Comparison of ENCODE assay signal across 20 cellular contexts in the genomic region with DNA sequence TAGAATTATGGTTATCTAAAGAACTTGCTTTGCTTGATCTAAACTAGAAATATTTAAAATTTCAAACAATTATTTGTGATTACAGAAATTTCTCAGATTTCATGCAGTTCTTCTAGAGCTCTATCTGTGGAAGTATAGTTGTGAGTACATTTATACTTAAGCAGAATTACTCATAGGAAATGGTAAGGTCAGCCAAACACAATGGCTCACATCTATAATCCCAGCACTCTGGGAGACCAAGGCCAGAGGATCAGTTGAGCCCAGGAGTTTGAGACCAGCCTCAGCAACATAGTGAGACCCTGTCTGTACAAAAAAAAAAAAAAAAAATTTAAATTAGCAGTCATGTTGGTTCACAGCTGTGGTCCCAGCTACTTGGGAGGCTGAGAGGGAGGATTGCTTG.
"Had no signal": no experiment of that assay in that cellular context is flagged by ENCODE, and none has a peak within 500 bp of the region (broad histone marks: within the 10 kb centered on the region; RNA-seq: fewer than 3 reads in every experiment).

No MANE protein-coding gene starts in this region.

- H3K27ac Mint-ChIP-seq: activated CD4-positive, alpha-beta T cell treated with anti-CD3 and anti-CD28 coated beads for 36 hours; activated CD8-positive, alpha-beta T cell treated with anti-CD3 and anti-CD28 coated beads for 36 hours; activated naive CD8-positive, alpha-beta T cell treated with anti-CD3 and anti-CD28 coated beads, Interleukin-2, amount 50 U/mL, for 24 hours; dendritic cell treated with granulocyte-macrophage colony-stimulating factor and Interleukin-4, amounts not matched to agents 40 ng/mL and 50 ng/mL, for 4 days; T-cell; type B pancreatic cell had no signal

- H3K27me3 Mint-ChIP-seq: activated CD4-positive, alpha-beta T cell treated with anti-CD3 and anti-CD28 coated beads for 36 hours; activated CD8-positive, alpha-beta T cell treated with anti-CD3 and anti-CD28 coated beads for 36 hours; activated naive CD8-positive, alpha-beta T cell treated with anti-CD3 and anti-CD28 coated beads, Interleukin-2, amount 50 U/mL, for 24 hours; central memory CD8-positive, alpha-beta T cell; dendritic cell treated with granulocyte-macrophage colony-stimulating factor and Interleukin-4, amounts not matched to agents 40 ng/mL and 50 ng/mL, for 4 days; T-cell; type B pancreatic cell had no signal

- H3K4me3 ChIP-seq: esophagus muscularis mucosa, gastrocnemius medialis, heart right ventricle, left lung, sigmoid colon, suprapubic skin had no signal

- H3K4me3 Mint-ChIP-seq: activated CD4-positive, alpha-beta T cell treated with anti-CD3 and anti-CD28 coated beads for 36 hours; activated CD8-positive, alpha-beta T cell treated with anti-CD3 and anti-CD28 coated beads for 36 hours; activated naive CD8-positive, alpha-beta T cell treated with anti-CD3 and anti-CD28 coated beads, Interleukin-2, amount 50 U/mL, for 24 hours; central memory CD8-positive, alpha-beta T cell; dendritic cell treated with granulocyte-macrophage colony-stimulating factor and Interleukin-4, amounts not matched to agents 40 ng/mL and 50 ng/mL, for 4 days; T-cell; type B pancreatic cell had no signal

- H3K27me3 ChIP-seq: esophagus muscularis mucosa, gastrocnemius medialis, heart right ventricle, left lung, sigmoid colon, suprapubic skin had no signal

- H3K4me1 ChIP-seq: gastrocnemius medialis, heart right ventricle, left lung, sigmoid colon, suprapubic skin had no signal

- H3K9me3 ChIP-seq: esophagus muscularis mucosa, gastrocnemius medialis, sigmoid colon had no signal

- H3K27ac ChIP-seq: esophagus muscularis mucosa, gastrocnemius medialis, heart right ventricle, left lung, sigmoid colon, suprapubic skin, VCaP had no signal

- DNase-seq: activated CD4-positive, alpha-beta T cell treated with anti-CD3 and anti-CD28 coated beads for 36 hours; activated CD8-positive, alpha-beta memory T cell treated with anti-CD3 and anti-CD28 coated beads, Interleukin-2, amount 50 U/mL, for 4 hours; activated CD8-positive, alpha-beta T cell treated with anti-CD3 and anti-CD28 coated beads for 36 hours; activated naive CD4-positive, alpha-beta T cell treated with Interleukin-2 at 50 U/mL for 16 hours; activated naive CD8-positive, alpha-beta T cell treated with anti-CD3 and anti-CD28 coated beads, Interleukin-2, amount 50 U/mL, for 24 hours; gastrocnemius medialis; heart right ventricle; left lung; sigmoid colon; stimulated activated CD4-positive, alpha-beta T cell treated with anti-CD3 and anti-CD28 coated beads, Interleukin-4, amount 100 ng/mL, for 1 hour; stimulated activated CD8-positive, alpha-beta memory T cell treated with anti-CD3 and anti-CD28 coated beads, Interleukin-4, amount 100 ng/mL, for 48 hours; stimulated activated naive CD8-positive, alpha-beta T cell treated with anti-CD3 and anti-CD28 coated beads, Interleukin-15, Interleukin-2, amounts not matched to agents 100 U/mL and 50 U/mL, for 24 hours; T-cell; T1000 had no signal

- H3K4me1 Mint-ChIP-seq: activated CD4-positive, alpha-beta T cell treated with anti-CD3 and anti-CD28 coated beads for 36 hours; activated naive CD8-positive, alpha-beta T cell treated with anti-CD3 and anti-CD28 coated beads, Interleukin-2, amount 50 U/mL, for 24 hours; central memory CD8-positive, alpha-beta T cell; T-cell had no signal

- ATAC-seq: activated CD4-positive, alpha-beta T cell treated with anti-CD3 and anti-CD28 coated beads for 36 hours; activated CD8-positive, alpha-beta T cell treated with anti-CD3 and anti-CD28 coated beads for 36 hours; activated naive CD8-positive, alpha-beta T cell treated with anti-CD3 and anti-CD28 coated beads, Interleukin-2, amount 50 U/mL, for 24 hours; gastrocnemius medialis; heart right ventricle; left lung; stimulated activated naive CD8-positive, alpha-beta T cell treated with anti-CD3 and anti-CD28 coated beads, Interleukin-15, Interleukin-2, amounts not matched to agents 100 U/mL and 50 U/mL, for 24 hours; T-cell had no signal
